ENCODE assay signal across 8 cellular contexts in the genomic region with DNA sequence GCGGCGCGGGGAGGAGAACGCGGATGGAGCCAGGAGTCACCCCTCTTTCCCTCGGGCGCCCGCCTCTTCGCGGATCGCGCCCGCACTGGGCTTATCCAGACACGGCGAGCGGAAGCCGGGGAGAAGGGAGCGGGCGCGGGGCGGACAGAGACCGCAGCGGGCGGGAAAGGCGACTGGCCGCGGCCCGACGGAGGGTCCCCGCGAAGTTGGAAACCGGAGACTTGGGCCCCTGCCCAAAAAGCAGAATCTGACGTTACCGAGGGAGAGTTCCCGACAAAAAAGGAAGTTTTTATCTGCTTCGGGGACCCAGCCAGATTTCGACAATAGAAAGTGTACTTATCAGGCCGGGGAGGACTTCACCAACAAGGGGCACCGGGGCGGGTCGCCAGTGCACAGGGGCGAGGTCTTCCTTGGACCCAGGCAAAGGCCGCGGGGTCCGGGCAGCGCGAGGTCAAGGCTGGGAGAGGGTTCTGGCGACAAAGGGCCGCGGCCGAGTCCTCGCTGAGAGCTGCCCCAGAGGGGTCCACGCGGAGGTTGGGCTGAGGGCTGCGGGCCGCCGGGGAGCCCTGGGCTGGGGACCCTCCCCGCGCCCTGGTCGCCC. TPM values are rescaled to one million over a fixed set of nuclear protein-coding genes. Genes with fewer than 3 reads are reported as not detected.
DNase-seq lines count a peak whose midpoint lies in the region; ATAC-seq and TF ChIP-seq lines count a peak whose summit lies in the region.

No MANE protein-coding gene starts in this region.

- H3K27ac ChIP-seq in AG04450 (ENCODE audit: low read depth, low read length) (no peak overlapping the region), HUES48 (ENCODE audit: low read depth, low read length) (no peak overlapping the region), lower lobe of right lung (peak overlapping the region; percentile 90), upper lobe of right lung (peak overlapping the region; percentile 81)

- intact Hi-C loops in lower lobe of right lung (cut with DNase I) (no loop called here), upper lobe of right lung (cut with DNase I) (no loop called here)

- H3K27me3 ChIP-seq in AG04450 (ENCODE audit: control insufficient read depth, insufficient read depth, low read length) (peaks cover 34% of the 10 kb centered on the region), HUES48 (ENCODE audit: control insufficient read depth, insufficient read depth, low read length) (peaks cover 59% of the 10 kb centered on the region), lower lobe of right lung (ENCODE audit: low read depth) (no peaks in the 10 kb centered on the region), upper lobe of right lung (peaks cover 6% of the 10 kb centered on the region)

- no peak overlapping the region for H3K9ac ChIP-seq in HUES48 (ENCODE audit: low read depth, low read length)

- peaks cover 10% of the 10 kb centered on the region for H3K27me3 Mint-ChIP-seq in chondrocyte (ENCODE audit: low read depth)

- H3K36me3 Mint-ChIP-seq in chondrocyte (ENCODE audit: low read depth) = no peaks in the 10 kb centered on the region

- H3K4me1 ChIP-seq in HUES48 (ENCODE audit: control insufficient read depth, insufficient read depth, low read length) (peaks cover 13% of the 10 kb centered on the region), lower lobe of right lung (peaks cover 20% of the 10 kb centered on the region), upper lobe of right lung (peaks cover 6% of the 10 kb centered on the region)

- POLR2A ChIA-PET in AG04450 (lab: Yijun Ruan, JAX) = interaction anchor here (1.8 kb wide), 1 partner anchor 18 kb away, joined by 7 read pairs; no protein-coding TSS in a partner anchor

- no peak overlapping the region for H3K27ac Mint-ChIP-seq in chondrocyte (ENCODE audit: unreplicated experiment)

- H3K4me3 Mint-ChIP-seq in chondrocyte (ENCODE audit: unreplicated experiment) = peak overlapping the region; percentile 64

- H3K36me3 ChIP-seq in HUES48 (ENCODE audit: control insufficient read depth, insufficient read depth, low read length) (no peaks in the 10 kb centered on the region), lower lobe of right lung (no peaks in the 10 kb centered on the region), upper lobe of right lung (no peaks in the 10 kb centered on the region)

- peak; percentile 50 to 70 for ATAC-seq in lower lobe of right lung
- peak; percentile 40 for ATAC-seq in upper lobe of right lung

- H3K9me3 ChIP-seq in AG04450 (ENCODE audit: control insufficient read depth, insufficient read depth, low read length) (peaks cover 2% of the 10 kb centered on the region; the same call in 1 of the 2 replicates), HUES48 (ENCODE audit: control insufficient read depth, insufficient read depth, low read length) (no peaks in the 10 kb centered on the region), lower lobe of right lung (no peaks in the 10 kb centered on the region), upper lobe of right lung (no peaks in the 10 kb centered on the region)

- H3K9me3 Mint-ChIP-seq in chondrocyte (ENCODE audit: low read depth) = no peaks in the 10 kb centered on the region

- CTCF ChIA-PET in AG04450 (lab: Charles Lee) = interaction anchor here (0.6 to 1.5 kb wide), 3 partner anchors 38 to 62 kb away, joined by 3 to 5 read pairs (median 4); no protein-coding TSS in a partner anchor

- peak overlapping the region; percentile 55 for H3K4me3 ChIP-seq in AG04450 (ENCODE audit: low read depth, low read length)
- peak overlapping the region; percentile 68 for H3K4me3 ChIP-seq in HUES48 (ENCODE audit: low read depth, low read length)
- H3K4me3 ChIP-seq in lower lobe of right lung = peak overlapping the region; percentile 80
- H3K4me3 ChIP-seq in upper lobe of right lung = peak overlapping the region; percentile 77

- no peak for DNase-seq in AG04450 (ENCODE audit: low read depth, low spot score)
- no peak for DNase-seq in chondrocyte (ENCODE audit: low spot score)
- peak; percentile 67 for DNase-seq in lower lobe of right lung
- DNase-seq in upper lobe of right lung = peak; percentile 77
- no peak for DNase-seq in DMS153 (lab: John Stamatoyannopoulos, UW)
- DNase-seq in stimulated activated CD4-positive, alpha-beta T cell treated with anti-CD3 and anti-CD28 coated beads, Interleukin-4, amount 100 ng/mL, for 1 hour = no peak
- no peak for DNase-seq in ureter (ENCODE audit: low spot score)

- TF ChIP-seq CTCF in AG04450 (IDR thresholded peaks at IDR 0.05; ENCODE audit: low read depth, low read length) (no peak), chondrocyte (IDR thresholded peaks at IDR 0.05) (no peak), lower lobe of right lung (IDR thresholded peaks at IDR 0.05) (no peak), upper lobe of right lung (IDR thresholded peaks at IDR 0.05) (no peak)

- H3K4me1 Mint-ChIP-seq in chondrocyte (ENCODE audit: low read depth) = peaks cover 22% of the 10 kb centered on the region

RNA-seq across cellular contexts. Expression of gene ST6GALNAC2, which starts 0.5 kb away (rescaled TPM):
- 0.17 and 0.36 TPM in 2 replicates for polyA plus RNA-seq in AG04450 (2011; rRNA removed)
- 0.83 TPM in 1 of 2 replicates, not detected in the other for polyA minus RNA-seq in AG04450 (2011; rRNA and poly(A)+ RNA removed)
- total RNA-seq in chondrocyte (1.5 to 3.0 TPM (median 2.8 TPM) in 3 replicates), lower lobe of right lung (29.0 TPM), upper lobe of right lung (24.5 TPM), ureter (28.7 TPM)

RNA-seq across cellular contexts. Expression of gene PRCD, which starts 45.3 kb away (rescaled TPM):
- polyA plus RNA-seq in AG04450 (2011; rRNA removed) = 0.69 and 1.9 TPM in 2 replicates
- 0.37 and 0.96 TPM in 2 replicates for polyA minus RNA-seq in AG04450 (2011; rRNA and poly(A)+ RNA removed)
- total RNA-seq in chondrocyte (0.55 to 1.0 TPM (median 0.92 TPM) in 3 replicates), lower lobe of right lung (8.2 TPM), upper lobe of right lung (7.7 TPM), ureter (11.5 TPM)

RNA-seq across cellular contexts. Expression of gene CYGB, which starts 47.6 kb away (rescaled TPM):
- polyA plus RNA-seq in AG04450 (2011; rRNA removed) = 7.4 and 7.7 TPM in 2 replicates
- polyA minus RNA-seq in AG04450 (2011; rRNA and poly(A)+ RNA removed) = 3.1 and 5.3 TPM in 2 replicates
- total RNA-seq in chondrocyte = 0.48 to 5.4 TPM (median 4.6 TPM) in 3 replicates
- total RNA-seq in lower lobe of right lung = 30.2 TPM
- 34.3 TPM for total RNA-seq in upper lobe of right lung
- total RNA-seq in ureter = 24.6 TPM

RNA-seq across cellular contexts. Expression of gene ST6GALNAC1, which starts 58.4 kb away (rescaled TPM):
- polyA plus RNA-seq in AG04450 (2011; rRNA removed) = not detected in 2 replicates
- polyA minus RNA-seq in AG04450 (2011; rRNA and poly(A)+ RNA removed) = not detected in 2 replicates
- total RNA-seq in chondrocyte (not detected in 3 replicates), lower lobe of right lung (16.6 TPM), upper lobe of right lung (14.1 TPM), ureter (11.3 TPM)

Comparison
In these comparisons a context has a peak if more than half of its experiments do, and no peak if none do; other contexts are left out.
1. DNase-seq: peak in lower lobe of right lung (single experiment) and upper lobe of right lung (single experiment); none in AG04450 (single experiment), chondrocyte (single experiment), DMS153 (single experiment), stimulated activated CD4-positive, alpha-beta T cell treated with anti-CD3 and anti-CD28 coated beads, Interleukin-4, amount 100 ng/mL, for 1 hour (single experiment) and ureter (single experiment).
2. H3K27ac ChIP-seq: peak in lower lobe of right lung (single experiment) and upper lobe of right lung (single experiment); none in AG04450 (single experiment) and HUES48 (single experiment).
3. Peak in every context shown above with its lines, with median percentiles within 50 percentile points of each other: H3K4me3 ChIP-seq.